In genomic region chr2:3527886-3528785, GRCh38 we compare ENCODE assay signal across 23 cellular contexts. TPM values are rescaled to one million over a fixed set of nuclear protein-coding genes. Genes with fewer than 3 reads are reported as not detected.
DNase-seq lines count a peak whose midpoint lies in the region; ATAC-seq, FAIRE-seq and TF ChIP-seq lines count a peak whose summit lies in the region.
"Had no signal": no experiment of that assay in that cellular context is flagged by ENCODE, and none has a peak within 500 bp of the region (broad histone marks: within the 10 kb centered on the region; RNA-seq: fewer than 3 reads in every experiment).

No MANE protein-coding gene starts in this region.

- TF ChIP-seq EP300 in A549 (IDR thresholded peaks at IDR 0.05), result no peak

- no peaks in the 10 kb centered on the region for H3K27me3 ChIP-seq in endodermal cell (ENCODE audit: control insufficient read depth, insufficient read depth, low read length, poor library complexity, severe bottlenecking)
- H3K27me3 ChIP-seq: heart left ventricle, pancreas had no signal

- CTCF ChIA-PET in A549 (lab: Yijun Ruan, JAX) (interaction anchor here (0.7 kb wide), 1 partner anchor 66 kb away, joined by 3 read pairs; no protein-coding TSS in a partner anchor), WTC11 (lab: Charles Lee) (no interaction called here)

- DNase-seq in A549 (ENCODE audit: low read depth in 1 of 2, low spot score in 1 of 2) (no peak), WTC11 (ENCODE audit: low spot score) (peak; percentile 16), mucosa of descending colon (no peak), EL (no peak), GF-D8 (lab: John Stamatoyannopoulos, UW) (no peak), endodermal cell (no peak)
- DNase-seq: activated CD4-positive, alpha-beta memory T cell treated with anti-CD3 and anti-CD28 coated beads, Interleukin-2, amount 10 ng/mL, durations not matched to agents 7 days and 5 days; activated naive CD4-positive, alpha-beta T cell treated with anti-CD3 and anti-CD28 coated beads for 36 hours; activated T-cell treated with anti-CD3 and anti-CD28 coated beads, Interleukin-2, amount 50 U/mL, for 48 hours; CD8-positive, alpha-beta memory T cell; HCEC 1CT; heart left ventricle; Karpas-422; natural killer cell; NCI-H1930; NCI-H748 treated with DMSO at 0.1 percent for 48 hours; pancreas; right cardiac atrium; Right ventricle myocardium superior had no signal

- peak; percentile 3; the same call in 1 of the 2 replicates for TF ChIP-seq POLR2A in A549 (IDR thresholded peaks at IDR 0.05; ENCODE audit: low read length)

- ATAC-seq in A549 (peak in 1 of 2 experiments; percentile 24; a peak in 2 of 6 replicates), GM19372 (IDR thresholded peaks at IDR 0.05; ENCODE audit: low read depth, unreplicated experiment) (peak; percentile 68), WTC11 (peak; percentile 61), mucosa of descending colon (peak; percentile 53), GM18909 (IDR thresholded peaks at IDR 0.05; ENCODE audit: poor library complexity, unreplicated experiment) (no peak)
- ATAC-seq: activated CD4-positive, CD25-positive, alpha-beta regulatory T cell treated with anti-CD3 and anti-CD28 coated beads, Interleukin-2, amount 50 U/mL, for 24 hours; heart left ventricle; right cardiac atrium had no signal

- H3K4me1 Mint-ChIP-seq in WTC11 (no peaks in the 10 kb centered on the region), endodermal cell (peaks cover 7% of the 10 kb centered on the region)
- H3K4me1 Mint-ChIP-seq: activated CD4-positive, alpha-beta memory T cell treated with anti-CD3 and anti-CD28 coated beads, Interleukin-2, amount 10 ng/mL, durations not matched to agents 7 days and 5 days; CD8-positive, alpha-beta memory T cell; natural killer cell had no signal

- intact Hi-C loops in mucosa of descending colon (cut with DNase I, micrococcal nuclease), result no loop called here

- no peak for TF ChIP-seq CTCF in A549 (IDR thresholded peaks at IDR 0.05)
- TF ChIP-seq CTCF in WTC11 (IDR thresholded peaks at IDR 0.05), result no peak
- TF ChIP-seq CTCF in mucosa of descending colon (IDR thresholded peaks at IDR 0.05), result no peak
- no peak for TF ChIP-seq CTCF in endodermal cell (conservative IDR thresholded peaks at IDR 0.05)

- POLR2A ChIA-PET in A549 (lab: Yijun Ruan, JAX) (interaction anchor here (0.9 to 1.2 kb wide), 2 partner anchors 9 to 30 kb away, joined by 3 to 6 read pairs; no protein-coding TSS in a partner anchor), WTC11 (lab: Charles Lee) (no interaction called here)

- WGBS in A549 (ENCODE audit: missing lambda C conversion rate), result 90% methylated on average over 40 of the region's 40 CpGs
- WGBS in endodermal cell (ENCODE audit: insufficient coverage in 1 of 2, insufficient read length in 1 of 2), 2 experiments, result 93 to 95% methylated on average over 34 to 40 of the region's 40 CpGs

- no peak for TF ChIP-seq RAD21 in A549 (conservative IDR thresholded peaks at IDR 0.05 in 1 of 2, IDR thresholded peaks at IDR 0.05 in 1 of 2)

- H3K36me3 ChIP-seq in mucosa of descending colon (ENCODE audit: low read depth) (no peaks in the 10 kb centered on the region), endodermal cell (ENCODE audit: control insufficient read depth, insufficient read depth, low read length) (no peaks in the 10 kb centered on the region)
- H3K36me3 ChIP-seq: pancreas had no signal

- H3K4me3 ChIP-seq in A549 (no peak overlapping the region), mucosa of descending colon (no peak overlapping the region), endodermal cell (ENCODE audit: low read length) (no peak overlapping the region)
- H3K4me3 ChIP-seq: heart left ventricle, pancreas had no signal

- H3K27ac ChIP-seq in A549, result no peak overlapping the region
- H3K27ac ChIP-seq in endodermal cell (ENCODE audit: low read depth, low read length), result no peak overlapping the region
- H3K27ac ChIP-seq: heart left ventricle, pancreas had no signal

- H3K9me3 Mint-ChIP-seq in WTC11 (peaks cover 7% of the 10 kb centered on the region), endodermal cell (no peaks in the 10 kb centered on the region)
- H3K9me3 Mint-ChIP-seq: activated CD4-positive, alpha-beta memory T cell treated with anti-CD3 and anti-CD28 coated beads, Interleukin-2, amount 10 ng/mL, durations not matched to agents 7 days and 5 days; activated naive CD4-positive, alpha-beta T cell treated with anti-CD3 and anti-CD28 coated beads for 36 hours; CD8-positive, alpha-beta memory T cell; dendritic cell treated with granulocyte-macrophage colony-stimulating factor and Interleukin-4, amounts not matched to agents 40 ng/mL and 50 ng/mL, for 4 days; natural killer cell had no signal

- no peaks in the 10 kb centered on the region for H3K36me3 Mint-ChIP-seq in WTC11
- no peaks in the 10 kb centered on the region for H3K36me3 Mint-ChIP-seq in endodermal cell (ENCODE audit: low read depth)
- H3K36me3 Mint-ChIP-seq: CD8-positive, alpha-beta memory T cell; natural killer cell had no signal

- H3K27me3 Mint-ChIP-seq in WTC11 (ENCODE audit: low read depth), result peaks cover 5% of the 10 kb centered on the region; the same call in 1 of the 2 replicates
- peaks cover 4% of the 10 kb centered on the region for H3K27me3 Mint-ChIP-seq in endodermal cell (ENCODE audit: insufficient read depth)
- H3K27me3 Mint-ChIP-seq: activated CD4-positive, alpha-beta memory T cell treated with anti-CD3 and anti-CD28 coated beads, Interleukin-2, amount 10 ng/mL, durations not matched to agents 7 days and 5 days; dendritic cell treated with granulocyte-macrophage colony-stimulating factor and Interleukin-4, amounts not matched to agents 40 ng/mL and 50 ng/mL, for 4 days had no signal

- no peak overlapping the region for H3K4me2 ChIP-seq in A549

- no peak overlapping the region for H3K4me3 Mint-ChIP-seq in WTC11
- H3K4me3 Mint-ChIP-seq in endodermal cell, result no peak overlapping the region
- H3K4me3 Mint-ChIP-seq: activated CD4-positive, alpha-beta memory T cell treated with anti-CD3 and anti-CD28 coated beads, Interleukin-2, amount 10 ng/mL, durations not matched to agents 7 days and 5 days; activated naive CD4-positive, alpha-beta T cell treated with anti-CD3 and anti-CD28 coated beads for 36 hours; CD8-positive, alpha-beta memory T cell; dendritic cell treated with granulocyte-macrophage colony-stimulating factor and Interleukin-4, amounts not matched to agents 40 ng/mL and 50 ng/mL, for 4 days; natural killer cell had no signal

- H3K9me3 ChIP-seq in A549 (no peaks in the 10 kb centered on the region), mucosa of descending colon (no peaks in the 10 kb centered on the region), endodermal cell (ENCODE audit: control insufficient read depth, low read length) (no peaks in the 10 kb centered on the region)
- H3K9me3 ChIP-seq: heart left ventricle, pancreas had no signal

- no peak overlapping the region for H3K9ac ChIP-seq in endodermal cell (ENCODE audit: extremely low read depth, low read length, poor library complexity, severe bottlenecking)

- H3K27ac Mint-ChIP-seq in WTC11, result no peak overlapping the region
- no peak overlapping the region for H3K27ac Mint-ChIP-seq in endodermal cell
- H3K27ac Mint-ChIP-seq: activated CD4-positive, alpha-beta memory T cell treated with anti-CD3 and anti-CD28 coated beads, Interleukin-2, amount 10 ng/mL, durations not matched to agents 7 days and 5 days; activated naive CD4-positive, alpha-beta T cell treated with anti-CD3 and anti-CD28 coated beads for 36 hours; dendritic cell treated with granulocyte-macrophage colony-stimulating factor and Interleukin-4, amounts not matched to agents 40 ng/mL and 50 ng/mL, for 4 days; natural killer cell had no signal

- H3K4me1 ChIP-seq in A549 (peaks cover 15% of the 10 kb centered on the region), mucosa of descending colon (ENCODE audit: low read depth) (no peaks in the 10 kb centered on the region), endodermal cell (ENCODE audit: control insufficient read depth, insufficient read depth, low read length) (no peaks in the 10 kb centered on the region)

- FAIRE-seq in A549 (lab: Jason Lieb, UNC), result no peak
- FAIRE-seq: pancreas had no signal

RNA-seq across cellular contexts. Expression of gene ADI1, which starts 8.8 kb away (rescaled TPM):
- 42.7 and 47.9 TPM in 2 replicates for polyA plus RNA-seq in A549 (2011; rRNA removed)
- 51.6 and 55.2 TPM in 2 replicates for polyA plus RNA-seq in A549 (2012; cell fraction: cytosol; rRNA removed)
- polyA plus RNA-seq in A549 (2012; cell fraction: nucleus; rRNA removed), result 31.2 and 42.2 TPM in 2 replicates
- 78.8 to 84.6 TPM (median 84.3 TPM) in 3 replicates for polyA plus RNA-seq in A549 (2017; fragmentation: RNase III; extraction: RNeasy Plus Mini Kit Qiagen cat#74134 plus additional on column Dnase treatment)
- polyA minus RNA-seq in A549 (2011; rRNA and poly(A)+ RNA removed), result 18.5 and 21.4 TPM in 2 replicates
- total RNA-seq in WTC11 (2021), result 20.1 to 21.4 TPM (median 20.1 TPM) in 3 replicates
- 10 to 100 TPM; 59.3 to 91.5 (median 70.4) TPM for total RNA-seq in mucosa of descending colon
- 10 to 100 TPM; 27.1 to 40.1 TPM for total RNA-seq in endodermal cell
- 25.3 TPM for polyA plus RNA-seq in endodermal cell (2013, experiment 1 of 2)
- polyA plus RNA-seq in endodermal cell (2013, experiment 2 of 2), result 23.9 TPM

RNA-seq across cellular contexts. Expression of gene RNASEH1, which starts 30.0 kb away (rescaled TPM):
- 39.7 and 54.3 TPM in 2 replicates for polyA plus RNA-seq in A549 (2011; rRNA removed)
- polyA plus RNA-seq in A549 (2012; cell fraction: cytosol; rRNA removed), result 35.6 and 37.8 TPM in 2 replicates
- 16.6 and 20.6 TPM in 2 replicates for polyA plus RNA-seq in A549 (2012; cell fraction: nucleus; rRNA removed)
- 55.3 to 59.2 TPM (median 56.8 TPM) in 3 replicates for polyA plus RNA-seq in A549 (2017; fragmentation: RNase III; extraction: RNeasy Plus Mini Kit Qiagen cat#74134 plus additional on column Dnase treatment)
- 25.5 and 26.8 TPM in 2 replicates for polyA minus RNA-seq in A549 (2011; rRNA and poly(A)+ RNA removed)
- total RNA-seq in WTC11 (2021), result 34.0 to 44.4 TPM (median 38.7 TPM) in 3 replicates
- 10 to 100 TPM; 14.4 to 24.2 (median 19.5) TPM for total RNA-seq in mucosa of descending colon
- total RNA-seq in endodermal cell, result 10 to 100 TPM; 28.2 to 35.2 TPM
- 21.2 TPM for polyA plus RNA-seq in endodermal cell (2013, experiment 1 of 2)
- 20.2 TPM for polyA plus RNA-seq in endodermal cell (2013, experiment 2 of 2)

RNA-seq across cellular contexts. Expression of gene RPS7, which starts 46.9 kb away (rescaled TPM):
- 3,000 and 3,176 TPM in 2 replicates for polyA plus RNA-seq in A549 (2011; rRNA removed)
- polyA plus RNA-seq in A549 (2012; cell fraction: cytosol; rRNA removed), result 1,696 and 1,750 TPM in 2 replicates
- polyA plus RNA-seq in A549 (2012; cell fraction: nucleus; rRNA removed), result 572 and 893 TPM in 2 replicates
- polyA plus RNA-seq in A549 (2017; fragmentation: RNase III; extraction: RNeasy Plus Mini Kit Qiagen cat#74134 plus additional on column Dnase treatment), result 3,153 to 3,802 TPM (median 3,221 TPM) in 3 replicates
- 290 and 326 TPM in 2 replicates for polyA minus RNA-seq in A549 (2011; rRNA and poly(A)+ RNA removed)
- 1,629 to 1,800 TPM (median 1,725 TPM) in 3 replicates for total RNA-seq in WTC11 (2021)
- total RNA-seq in mucosa of descending colon, result 1,000 to 10,000 TPM in 1 of 3 donors, 100 to 1,000 TPM in 2; 871 to 1,011 (median 925) TPM
- total RNA-seq in endodermal cell, result 1,000 to 10,000 TPM; 1,323 to 1,693 TPM
- polyA plus RNA-seq in endodermal cell (2013, experiment 1 of 2), result 1,899 TPM
- polyA plus RNA-seq in endodermal cell (2013, experiment 2 of 2), result 1,806 TPM
